In the genomic region with DNA sequence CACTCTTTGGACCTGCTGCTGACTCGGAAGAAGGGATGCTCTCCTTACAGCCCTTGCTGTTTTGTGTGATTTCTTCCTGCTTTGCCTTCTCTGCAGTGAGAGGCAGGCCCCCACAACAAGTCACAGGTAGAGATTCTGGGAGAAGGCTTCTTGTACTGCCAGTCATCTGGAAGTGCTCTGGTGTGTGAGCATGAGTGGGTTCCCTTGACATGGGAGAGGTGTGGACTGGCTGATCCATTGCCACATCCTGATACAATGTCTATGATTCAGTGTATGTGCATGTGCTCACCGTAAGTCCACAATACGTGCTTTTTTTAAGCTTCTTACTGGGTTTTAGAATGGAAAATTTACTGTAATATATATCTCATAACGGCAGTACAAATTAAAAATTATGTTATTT, we compare ENCODE assay signal across 14 cellular contexts. TPM values are rescaled to one million over a fixed set of nuclear protein-coding genes. Genes with fewer than 3 reads are reported as not detected.
DNase-seq lines count a peak whose midpoint lies in the region; ATAC-seq and TF ChIP-seq lines count a peak whose summit lies in the region.
"Had no signal": no experiment of that assay in that cellular context is flagged by ENCODE, and none has a peak within 500 bp of the region (broad histone marks: within the 10 kb centered on the region; RNA-seq: fewer than 3 reads in every experiment).

No MANE protein-coding gene starts in this region.

- H3K36me3 Mint-ChIP-seq in activated CD4-positive, alpha-beta T cell treated with anti-CD3 and anti-CD28 coated beads, Interleukin-2, amount 10 ng/mL, durations not matched to agents 7 days and 5 days (ENCODE audit: low read depth) = no peaks in the 10 kb centered on the region

- H3K36me3 ChIP-seq in RWPE2 (ENCODE audit: low read depth) = no peaks in the 10 kb centered on the region
- no peaks in the 10 kb centered on the region for H3K36me3 ChIP-seq in muscle layer of colon (ENCODE audit: insufficient read depth, low read length)
- H3K36me3 ChIP-seq in esophagus squamous epithelium = no peaks in the 10 kb centered on the region

- H3K27ac ChIP-seq in RWPE2 (ENCODE audit: poor library complexity, severe bottlenecking) (no peak overlapping the region), muscle layer of colon (ENCODE audit: low read depth, low read length) (peak overlapping the region; percentile 29), esophagus squamous epithelium (no peak overlapping the region)

- H3K4me3 ChIP-seq in RWPE2 (ENCODE audit: severe bottlenecking) (no peak overlapping the region), epithelial cell of esophagus (ENCODE audit: low read length) (no peak overlapping the region), muscle layer of colon (ENCODE audit: low read depth in 1 of 2, low read length in 2 of 2) (no peak overlapping the region), esophagus squamous epithelium (no peak overlapping the region)
- H3K4me3 ChIP-seq: K562 had no signal

- WGBS in esophagus squamous epithelium, 2 donors = 66 to 77% methylated on average over 4 of the region's 4 CpGs

- peaks cover 2% of the 10 kb centered on the region for H3K4me1 ChIP-seq in RWPE2 (ENCODE audit: insufficient read depth, poor library complexity, severe bottlenecking)
- no peaks in the 10 kb centered on the region for H3K4me1 ChIP-seq in muscle layer of colon (ENCODE audit: insufficient read depth, low read length)
- no peaks in the 10 kb centered on the region for H3K4me1 ChIP-seq in esophagus squamous epithelium

- CTCF ChIA-PET in activated CD4-positive, alpha-beta T cell treated with anti-CD3 and anti-CD28 coated beads, Interleukin-2, amount 10 ng/mL, durations not matched to agents 7 days and 5 days (lab: Charles Lee) = interaction anchor here (0.8 kb wide), 1 partner anchor 12 kb away, joined by 4 read pairs; no protein-coding TSS in a partner anchor

- peak; percentile 51; the same call in 2 of the 3 replicates for ATAC-seq in RWPE2 (ENCODE audit: low read depth)
- ATAC-seq in HG03097 (IDR thresholded peaks at IDR 0.05; ENCODE audit: low FRiP score, unreplicated experiment) = no peak
- ATAC-seq in HG02884 (IDR thresholded peaks at IDR 0.05; ENCODE audit: unreplicated experiment) = no peak
- ATAC-seq: K562 had no signal

- intact Hi-C loops in esophagus squamous epithelium (cut with DNase I) = no loop called here

- H3K4me3 Mint-ChIP-seq in activated CD4-positive, alpha-beta T cell treated with anti-CD3 and anti-CD28 coated beads, Interleukin-2, amount 10 ng/mL, durations not matched to agents 7 days and 5 days = no peak overlapping the region

- DNase-seq in ELR (ENCODE audit: low read depth) (peak; percentile 45), RWPE2 (ENCODE audit: low spot score) (no peak), epithelial cell of esophagus (ENCODE audit: low read depth) (peak; percentile 22), esophagus squamous epithelium (lab: John Stamatoyannopoulos, UW) (no peak)
- no peak for DNase-seq in activated CD4-positive, alpha-beta T cell treated with anti-CD3 and anti-CD28 coated beads, Interleukin-2, amount 10 ng/mL, durations not matched to agents 7 days and 5 days
- DNase-seq: C1 segment of cervical spinal cord, EL, NCI-H1092, NCI-H1694, SIG-M5 had no signal

- H3K4me1 Mint-ChIP-seq in activated CD4-positive, alpha-beta T cell treated with anti-CD3 and anti-CD28 coated beads, Interleukin-2, amount 10 ng/mL, durations not matched to agents 7 days and 5 days = no peaks in the 10 kb centered on the region

- peaks cover 3% of the 10 kb centered on the region for H3K27me3 Mint-ChIP-seq in activated CD4-positive, alpha-beta T cell treated with anti-CD3 and anti-CD28 coated beads, Interleukin-2, amount 10 ng/mL, durations not matched to agents 7 days and 5 days

- no peak overlapping the region for H3K27ac Mint-ChIP-seq in activated CD4-positive, alpha-beta T cell treated with anti-CD3 and anti-CD28 coated beads, Interleukin-2, amount 10 ng/mL, durations not matched to agents 7 days and 5 days

- no peak overlapping the region for H3K9ac ChIP-seq in muscle layer of colon (ENCODE audit: low read length)

- H3K9me3 ChIP-seq in RWPE2 (ENCODE audit: severe bottlenecking) (no peaks in the 10 kb centered on the region), muscle layer of colon (ENCODE audit: low read length) (no peaks in the 10 kb centered on the region), esophagus squamous epithelium (no peaks in the 10 kb centered on the region)

- TF ChIP-seq POLR2A in esophagus squamous epithelium (IDR thresholded peaks at IDR 0.05) = no peak

- TF ChIP-seq CTCF in RWPE2 (IDR thresholded peaks at IDR 0.05; ENCODE audit: poor library complexity, severe bottlenecking) (no peak), epithelial cell of esophagus (IDR thresholded peaks at IDR 0.05; ENCODE audit: insufficient read depth, low read depth, low read length, missing control alignments) (no peak), esophagus squamous epithelium (IDR thresholded peaks at IDR 0.05) (no peak)

- H3K9me3 Mint-ChIP-seq in activated CD4-positive, alpha-beta T cell treated with anti-CD3 and anti-CD28 coated beads, Interleukin-2, amount 10 ng/mL, durations not matched to agents 7 days and 5 days = no peaks in the 10 kb centered on the region

- POLR2A ChIA-PET in activated CD4-positive, alpha-beta T cell treated with anti-CD3 and anti-CD28 coated beads, Interleukin-2, amount 10 ng/mL, durations not matched to agents 7 days and 5 days (lab: Charles Lee) = no interaction called here

- no peaks in the 10 kb centered on the region for H3K27me3 ChIP-seq in RWPE2 (ENCODE audit: insufficient read depth, poor library complexity, severe bottlenecking)
- no peaks in the 10 kb centered on the region for H3K27me3 ChIP-seq in muscle layer of colon (ENCODE audit: control insufficient read depth in 1 of 2, insufficient read depth in 2 of 2, low read length in 2 of 2)
- H3K27me3 ChIP-seq in esophagus squamous epithelium = no peaks in the 10 kb centered on the region

RNA-seq across cellular contexts. Expression of a gene that starts 46.0 kb away (rescaled TPM):
- 10 to 100 TPM; 11.8 to 22.6 (median 14.6) TPM for total RNA-seq in esophagus squamous epithelium
- not detected for total RNA-seq in activated CD4-positive, alpha-beta T cell treated with anti-CD3 and anti-CD28 coated beads, Interleukin-2, amount 10 ng/mL, durations not matched to agents 7 days and 5 days

Comparison
In these comparisons a context has a peak if more than half of its experiments do, and no peak if none do; other contexts are left out.
1. DNase-seq: peak in ELR (single experiment) and epithelial cell of esophagus (single experiment); none in RWPE2 (single experiment), esophagus squamous epithelium (single experiment) and activated CD4-positive, alpha-beta T cell treated with anti-CD3 and anti-CD28 coated beads, Interleukin-2, amount 10 ng/mL, durations not matched to agents 7 days and 5 days (single experiment).
2. RNA of a gene that starts 46.0 kb away (total RNA-seq): 11.8 to 22.6 TPM in esophagus squamous epithelium; not detected in activated CD4-positive, alpha-beta T cell treated with anti-CD3 and anti-CD28 coated beads, Interleukin-2, amount 10 ng/mL, durations not matched to agents 7 days and 5 days; every median in the first group is over 10 times any median in the second.